18 cellular contexts compared by ENCODE assay signal in genomic region chr21:17119466-17120297, GRCh38.
DNase-seq lines count a peak whose midpoint lies in the region; ATAC-seq, FAIRE-seq and TF ChIP-seq lines count a peak whose summit lies in the region.
"Had no signal": no experiment of that assay in that cellular context is flagged by ENCODE, and none has a peak within 500 bp of the region (broad histone marks: within the 10 kb centered on the region; RNA-seq: fewer than 3 reads in every experiment).

No MANE protein-coding gene starts in this region.

- H3K9me2 ChIP-seq in neural cell (ENCODE audit: insufficient read depth, low read length): no peaks in the 10 kb centered on the region

- TF ChIP-seq EP300 in neural cell (conservative IDR thresholded peaks at IDR 0.05; ENCODE audit: poor library complexity, severe bottlenecking): peak; percentile 95

- no peak overlapping the region for H2AFZ ChIP-seq in neural cell (ENCODE audit: low read depth, low read length)

- WGBS in right cardiac atrium: 58% methylated on average over 9 of the region's 9 CpGs

- TF ChIP-seq CTCF in neural cell (IDR thresholded peaks at IDR 0.05; ENCODE audit: poor library complexity, severe bottlenecking) (no peak), kidney (IDR thresholded peaks at IDR 0.05; ENCODE audit: borderline replicate concordance, extremely low read depth, insufficient read depth) (no peak)

- H3K9ac ChIP-seq in neural cell (ENCODE audit: low read length) (no peak overlapping the region), kidney (ENCODE audit: low read length in 2 of 2) (no peak overlapping the region)
- H3K9ac ChIP-seq: KMS-11 had no signal

- H3K79me2 ChIP-seq in neural cell (replicated peaks; ENCODE audit: insufficient read depth, low read length): no peaks in the 10 kb centered on the region

- DNase-seq in Right ventricle myocardium superior (no peak), cardiac septum (ENCODE audit: low spot score) (no peak), right cardiac atrium (no peak), kidney (no peak), H4 (ENCODE audit: low spot score) (no peak), medulla oblongata (ENCODE audit: extremely low spot score) (no peak)
- DNase-seq: 8988T, DND-41, HCEC 1CT, NCI-H1417, NCI-H187, NCI-H226, NCI-H524 treated with DMSO at 0.1 percent for 48 hours had no signal

- H3K9me3 ChIP-seq in right cardiac atrium (ENCODE audit: control insufficient read depth, low read length): no peaks in the 10 kb centered on the region
- H3K9me3 ChIP-seq in neural cell (ENCODE audit: low read length): no peaks in the 10 kb centered on the region
- no peaks in the 10 kb centered on the region for H3K9me3 ChIP-seq in kidney (ENCODE audit: control insufficient read depth in 1 of 2, low read length in 2 of 2)

- no peaks in the 10 kb centered on the region for H3K27me3 ChIP-seq in right cardiac atrium (ENCODE audit: control insufficient read depth, insufficient read depth)
- no peaks in the 10 kb centered on the region for H3K27me3 ChIP-seq in neural cell (ENCODE audit: insufficient read depth, low read depth, low read length)

- ATAC-seq in Right ventricle myocardium superior (ENCODE audit: poor library complexity): peak; percentile 74
- ATAC-seq in right cardiac atrium: peak; percentile 58 to 87
- no peak for ATAC-seq in HG03025 (IDR thresholded peaks at IDR 0.05; ENCODE audit: low FRiP score, unreplicated experiment)
- ATAC-seq: Panc1 had no signal

- H3F3A ChIP-seq in neural cell (ENCODE audit: insufficient read depth, low read length, poor library complexity, severe bottlenecking): peaks cover 5% of the 10 kb centered on the region

- intact Hi-C loops in Right ventricle myocardium superior (cut with DNase I): no loop called here
- intact Hi-C loops in cardiac septum (cut with DNase I): no loop called here
- intact Hi-C loops in right cardiac atrium (cut with DNase I): no loop called here
- intact Hi-C loops in kidney (cut with DNase I): no loop called here

- no peak for TF ChIP-seq RAD21 in neural cell (conservative IDR thresholded peaks at IDR 0.05)

- H3K4me2 ChIP-seq in neural cell (ENCODE audit: low read length): peak overlapping the region; percentile 7
- H3K4me2 ChIP-seq: KMS-11 had no signal

- H3K4me1 ChIP-seq in right cardiac atrium (ENCODE audit: control insufficient read depth, insufficient read depth, low read length): no peaks in the 10 kb centered on the region
- H3K4me1 ChIP-seq in kidney (ENCODE audit: control insufficient read depth in 1 of 2, insufficient read depth in 1 of 2, low read depth in 1 of 2, low read length in 2 of 2): no peaks in the 10 kb centered on the region

- H4K20me1 ChIP-seq in neural cell (ENCODE audit: insufficient read depth): no peaks in the 10 kb centered on the region

- FAIRE-seq in kidney (lab: Jason Lieb, UNC): no peak
- FAIRE-seq: G401.6 had no signal

- H3K36me3 ChIP-seq in neural cell (ENCODE audit: insufficient read depth, low read length) (no peaks in the 10 kb centered on the region), kidney (ENCODE audit: control insufficient read depth in 1 of 2, insufficient read depth in 2 of 2, low read length in 2 of 2) (no peaks in the 10 kb centered on the region)

- peak overlapping the region; percentile 86 for H3K27ac ChIP-seq in right cardiac atrium (ENCODE audit: low read length)
- H3K27ac ChIP-seq in neural cell (ENCODE audit: low read length): peak overlapping the region; percentile 39
- H3K27ac ChIP-seq in kidney (ENCODE audit: low read depth in 2 of 2, low read length in 2 of 2): no peak overlapping the region
- H3K27ac ChIP-seq: KMS-11 had no signal

- no peak overlapping the region for H3K4me3 ChIP-seq in right cardiac atrium (ENCODE audit: low read length)
- no peak overlapping the region for H3K4me3 ChIP-seq in neural cell (ENCODE audit: low read length)
- H3K4me3 ChIP-seq in kidney (ENCODE audit: low read length in 2 of 2): no peak overlapping the region

TF ChIP-seq in neural cell, 6 proteins besides CTCF, POLR2A, EP300 and RAD21:
- TF ChIP-seq REST (IDR thresholded peaks at IDR 0.05; ENCODE audit: borderline replicate concordance) (peak; percentile 75), MXI1 (conservative IDR thresholded peaks at IDR 0.05; ENCODE audit: poor library complexity, severe bottlenecking) (no peak), POLR2AphosphoS5 (IDR thresholded peaks at IDR 0.05) (peak; percentile 91), SMC3 (conservative IDR thresholded peaks at IDR 0.05; ENCODE audit: poor library complexity) (no peak)

Comparison
In these comparisons a context has a peak if more than half of its experiments do, and no peak if none do; other contexts are left out.
1. H3K27ac ChIP-seq: peak in right cardiac atrium (single experiment) and neural cell (single experiment); none in kidney (0 of 2).